Comparison of ENCODE assay signal across 8 cellular contexts in the genomic region with DNA sequence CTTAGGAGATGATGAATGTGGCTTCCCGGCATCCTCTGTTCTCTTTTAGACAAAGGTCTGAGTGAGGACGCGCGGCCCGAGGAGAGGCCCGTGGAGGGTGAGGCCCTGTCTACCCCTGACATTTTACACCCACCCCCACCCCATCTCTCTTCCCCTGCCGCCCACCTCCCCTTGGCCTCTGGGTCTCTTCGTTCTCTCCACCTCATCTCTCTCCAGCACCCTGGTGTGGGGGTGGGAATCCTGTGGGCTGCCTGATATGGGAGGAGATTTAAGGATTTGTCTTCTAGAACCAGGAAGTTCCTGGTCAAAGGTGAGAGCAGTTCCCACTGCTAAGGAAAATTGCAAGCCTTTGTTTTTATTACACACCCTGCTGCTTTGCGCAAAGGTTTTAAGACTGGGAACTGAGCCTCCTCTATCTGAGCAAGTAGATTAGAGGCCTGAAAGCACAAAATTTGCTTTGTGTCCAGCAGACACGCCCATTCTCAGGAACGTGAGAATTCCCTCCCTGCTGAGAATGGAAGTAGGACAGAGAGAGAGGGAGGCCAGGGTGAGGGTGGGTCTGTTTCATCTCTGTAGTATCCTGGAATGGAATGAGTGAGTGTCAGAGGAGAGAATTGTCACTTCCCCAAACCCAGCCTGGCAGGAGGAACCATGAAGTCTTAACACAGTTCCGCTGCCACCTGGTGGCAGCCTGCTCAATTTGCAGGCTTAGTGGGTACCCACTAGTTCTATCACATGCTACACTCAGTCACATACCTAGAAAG.
DNase-seq lines count a peak whose midpoint lies in the region; ATAC-seq and TF ChIP-seq lines count a peak whose summit lies in the region.

No MANE protein-coding gene starts in this region.

- no peaks in the 10 kb centered on the region for H3K9me3 ChIP-seq in parathyroid adenoma (ENCODE audit: control insufficient read depth, low read length)

- no peaks in the 10 kb centered on the region for H3K79me2 ChIP-seq in parathyroid adenoma

- no peak overlapping the region for H3K27ac ChIP-seq in parathyroid adenoma

- H3K4me2 ChIP-seq in parathyroid adenoma (ENCODE audit: low read length), result no peak overlapping the region

- no peaks in the 10 kb centered on the region for H3K36me3 ChIP-seq in parathyroid adenoma (ENCODE audit: control insufficient read depth, insufficient read depth, low read length)

- peak; percentile 79 for DNase-seq in DMS53 (lab: John Stamatoyannopoulos, UW)
- DNase-seq in HUDEP-2 (lab: John Stamatoyannopoulos, UW; ENCODE audit: unreplicated experiment in 76 of 76), result peak in 48 of 76 experiments; percentile 3 to 66 (median 27)
- DNase-seq in SK-MEL-5 (ENCODE audit: low read depth, low spot score), result peak; percentile 66
- no peak for DNase-seq in epithelial cell of proximal tubule (ENCODE audit: low read depth)
- no peak for DNase-seq in epidermal melanocyte (ENCODE audit: insufficient read length, low spot score)
- DNase-seq in hypothalamus (lab: John Stamatoyannopoulos, UW), result no peak

- TF ChIP-seq CTCF in epithelial cell of proximal tubule (conservative IDR thresholded peaks at IDR 0.05; ENCODE audit: low read depth, low read length) (peak; percentile 75), parathyroid adenoma (IDR thresholded peaks at IDR 0.05) (peak; percentile 42)

- no peak for ATAC-seq in HG02763 (IDR thresholded peaks at IDR 0.05; ENCODE audit: unreplicated experiment)

- H2AFZ ChIP-seq in parathyroid adenoma, result no peak overlapping the region

- no peak overlapping the region for H3K9ac ChIP-seq in parathyroid adenoma

- peaks cover 8% of the 10 kb centered on the region for H3K4me1 ChIP-seq in parathyroid adenoma

- in situ Hi-C loops in SK-MEL-5 (cut with HindIII; ENCODE audit: low pct_unique_long_range_greater_than_20kb, low sequenced_read_pairs), result no loop called here

- no peak overlapping the region for H3K4me3 ChIP-seq in epithelial cell of proximal tubule (ENCODE audit: low read depth, low read length)
- no peak overlapping the region for H3K4me3 ChIP-seq in parathyroid adenoma (ENCODE audit: low read depth, low read length)

- H3K27me3 ChIP-seq in parathyroid adenoma (ENCODE audit: control insufficient read depth, insufficient read depth, low read length), result no peaks in the 10 kb centered on the region

Comparison
In these comparisons a context has a peak if more than half of its experiments do, and no peak if none do; other contexts are left out.
1. DNase-seq: peak in DMS53 (single experiment), HUDEP-2 (48 of 76) and SK-MEL-5 (single experiment); none in epithelial cell of proximal tubule (single experiment), epidermal melanocyte (single experiment) and hypothalamus (0 of 51).